9 cellular contexts compared by ENCODE assay signal in the genomic region with DNA sequence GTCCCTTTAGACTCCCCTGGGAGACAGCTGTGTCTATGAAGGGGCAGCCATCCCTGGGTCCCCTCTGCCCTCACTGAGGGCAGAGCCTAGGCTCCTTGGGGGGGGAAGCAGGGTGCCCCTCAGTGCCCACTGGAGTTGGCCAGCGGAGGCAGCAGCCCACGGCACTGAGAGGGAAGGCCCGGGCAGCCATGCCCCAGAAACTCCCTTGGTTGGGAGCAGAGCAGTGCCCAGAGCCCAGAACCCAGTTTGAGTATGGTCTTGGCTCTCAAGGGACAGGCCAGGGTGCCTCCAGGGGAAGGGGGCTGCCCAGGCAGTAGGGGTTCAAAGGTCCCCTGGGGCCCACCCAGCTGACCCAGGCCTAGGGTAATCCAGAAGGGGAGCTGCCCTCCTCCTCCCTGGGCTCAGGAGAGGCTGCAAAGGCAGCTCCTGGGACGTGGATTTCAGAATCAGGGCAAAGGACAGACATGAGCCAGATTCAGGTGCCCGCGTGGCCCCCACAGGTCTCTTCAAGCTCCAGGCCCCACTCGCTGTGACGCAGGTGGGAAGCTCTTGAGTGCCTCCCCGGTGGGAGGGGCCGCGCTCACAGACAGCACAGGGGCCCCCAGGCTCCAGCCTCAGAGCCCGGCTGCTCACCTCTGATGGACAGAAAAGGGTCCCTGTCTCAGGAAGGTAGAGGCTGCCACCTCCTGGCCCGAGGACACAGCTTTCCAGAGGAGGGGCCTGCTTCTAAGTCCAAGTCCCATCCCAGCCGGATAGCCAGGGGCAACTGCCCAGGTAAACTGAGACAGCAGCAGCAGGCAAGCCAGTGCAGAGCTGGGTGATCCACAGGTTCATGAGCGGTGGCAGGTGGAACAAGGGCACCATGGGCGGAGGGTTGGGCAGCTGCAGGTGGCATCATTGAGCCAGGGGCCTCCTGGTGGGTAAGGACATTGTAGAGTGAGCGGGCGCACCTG. TPM values are rescaled to one million over a fixed set of nuclear protein-coding genes. Genes with fewer than 3 reads are reported as not detected.
A peak's percentile ranks its signal among the peaks of the same experiment; 100 is the strongest.
DNase-seq lines count a peak whose midpoint lies in the region; ATAC-seq and TF ChIP-seq lines count a peak whose summit lies in the region.
"Had no signal": no experiment of that assay in that cellular context is flagged by ENCODE, and none has a peak within 500 bp of the region (broad histone marks: within the 10 kb centered on the region; RNA-seq: fewer than 3 reads in every experiment).

No MANE protein-coding gene starts in this region.

- no peak for TF ChIP-seq POLR2A in esophagus muscularis mucosa (IDR thresholded peaks at IDR 0.05; ENCODE audit: low read depth)

- no peak for TF ChIP-seq EP300 in esophagus muscularis mucosa (IDR thresholded peaks at IDR 0.05)

- H3K27me3 ChIP-seq in SJCRH30 (peaks cover 8% of the 10 kb centered on the region; the same call in 1 of the 2 replicates), esophagus muscularis mucosa (peaks cover 0 to 10% (median 0%) of the 10 kb centered on the region in 4 donors)

- WGBS in esophagus muscularis mucosa: 93% methylated on average over 4 of the region's 18 CpGs

- no peak for ATAC-seq in Right ventricle myocardium superior (ENCODE audit: poor library complexity)
- ATAC-seq in left ventricle myocardium superior: no peak
- ATAC-seq in GM19324 (IDR thresholded peaks at IDR 0.05; ENCODE audit: low FRiP score, unreplicated experiment): no peak
- no peak for ATAC-seq in HG03521 (IDR thresholded peaks at IDR 0.05; ENCODE audit: unreplicated experiment)

- TF ChIP-seq CTCF in esophagus muscularis mucosa (IDR thresholded peaks at IDR 0.05) (no peak), retinal pigment epithelial cell (conservative IDR thresholded peaks at IDR 0.05; ENCODE audit: low read depth, low read length) (peak; percentile 40)

- H3K4me3 ChIP-seq in SJCRH30 (no peak overlapping the region), esophagus muscularis mucosa (no peak overlapping the region), retinal pigment epithelial cell (ENCODE audit: low read length) (no peak overlapping the region)

- H3K27ac ChIP-seq in SJCRH30 (no peak overlapping the region), esophagus muscularis mucosa (replicated peaks in 1 of 4) (no peak overlapping the region)

- no peaks in the 10 kb centered on the region for H3K9me3 ChIP-seq in SJCRH30 (replicated peaks)
- no peaks in the 10 kb centered on the region for H3K9me3 ChIP-seq in esophagus muscularis mucosa

- intact Hi-C loops in Right ventricle myocardium superior (cut with DNase I): loop anchor here (5.0 kb wide), 1 partner anchor 102 kb away; no protein-coding TSS in a partner anchor
- intact Hi-C loops in left ventricle myocardium superior (cut with micrococcal nuclease): no loop called here
- intact Hi-C loops in esophagus muscularis mucosa (cut with DNase I): no loop called here

- DNase-seq in Right ventricle myocardium superior (peak; percentile 43), left ventricle myocardium superior (no peak), SJCRH30 (peak; percentile 33 to 56), esophagus muscularis mucosa (ENCODE audit: extremely low spot score) (peak; percentile 78), retinal pigment epithelial cell (ENCODE audit: low read depth) (no peak), UCSD-AML1 (lab: John Stamatoyannopoulos, UW; ENCODE audit: unreplicated experiment) (no peak)

- no peaks in the 10 kb centered on the region for H3K36me3 ChIP-seq in SJCRH30
- H3K36me3 ChIP-seq in esophagus muscularis mucosa: no peaks in the 10 kb centered on the region

- peaks cover 18% of the 10 kb centered on the region for H3K4me1 ChIP-seq in SJCRH30
- H3K4me1 ChIP-seq in esophagus muscularis mucosa: peaks cover 14 to 23% (median 16%) of the 10 kb centered on the region in 4 donors

RNA-seq across cellular contexts. Expression of a gene that starts 2.6 kb away (rescaled TPM):
- total RNA-seq in Right ventricle myocardium superior (43.6 TPM), left ventricle myocardium superior (66.5 TPM), esophagus muscularis mucosa (1 to 10 TPM in 1 of 4 donors, under 1 TPM in 2, not detected in 1; 0.29 to 1.2 (median 0.83) TPM)
- not detected in 2 replicates for total RNA-seq in SJCRH30 (2014; rRNA removed; shearing (Covaris generic))

RNA-seq across cellular contexts. Expression of a gene that starts 2.7 kb away (rescaled TPM):
- total RNA-seq in Right ventricle myocardium superior (13.9 TPM), left ventricle myocardium superior (19.9 TPM), esophagus muscularis mucosa (1 to 10 TPM in 2 of 4 donors, under 1 TPM in 1, not detected in 1; 0.52 to 3.5 (median 1.2) TPM)
- total RNA-seq in SJCRH30 (2014; rRNA removed; shearing (Covaris generic)): 0.57 TPM in 1 of 2 replicates, not detected in the other

RNA-seq across cellular contexts. Expression of a gene that starts 28.7 kb away (rescaled TPM):
- 0.11 TPM for total RNA-seq in Right ventricle myocardium superior
- 0.17 TPM for total RNA-seq in left ventricle myocardium superior
- not detected in 2 replicates for total RNA-seq in SJCRH30 (2014; rRNA removed; shearing (Covaris generic))
- total RNA-seq in esophagus muscularis mucosa: under 1 TPM in 3 of 4 donors, not detected in 1; 0.32 to 0.83 (median 0.42) TPM
- total RNA-seq: skeletal muscle tissue had no signal

Comparison
In these comparisons a context has a peak if more than half of its experiments do, and no peak if none do; other contexts are left out.
1. DNase-seq: peak in Right ventricle myocardium superior (single experiment), SJCRH30 (2 of 2) and esophagus muscularis mucosa (single experiment); none in left ventricle myocardium superior (single experiment), retinal pigment epithelial cell (single experiment) and UCSD-AML1 (single experiment).
2. RNA of a gene that starts 2.6 kb away (total RNA-seq): 66.5 TPM in left ventricle myocardium superior (single experiment) and 43.6 TPM in Right ventricle myocardium superior (single experiment); 0.29 to 1.2 TPM in esophagus muscularis mucosa and not detected in SJCRH30; every median in the first group is over 10 times any median in the second.